In genomic region chr19:17718988-17719711, GRCh38 we compare ENCODE assay signal across 8 cellular contexts. TPM values are rescaled to one million over a fixed set of nuclear protein-coding genes. Genes with fewer than 3 reads are reported as not detected.
DNase-seq lines count a peak whose midpoint lies in the region; ATAC-seq and TF ChIP-seq lines count a peak whose summit lies in the region.

A gene with protein sequence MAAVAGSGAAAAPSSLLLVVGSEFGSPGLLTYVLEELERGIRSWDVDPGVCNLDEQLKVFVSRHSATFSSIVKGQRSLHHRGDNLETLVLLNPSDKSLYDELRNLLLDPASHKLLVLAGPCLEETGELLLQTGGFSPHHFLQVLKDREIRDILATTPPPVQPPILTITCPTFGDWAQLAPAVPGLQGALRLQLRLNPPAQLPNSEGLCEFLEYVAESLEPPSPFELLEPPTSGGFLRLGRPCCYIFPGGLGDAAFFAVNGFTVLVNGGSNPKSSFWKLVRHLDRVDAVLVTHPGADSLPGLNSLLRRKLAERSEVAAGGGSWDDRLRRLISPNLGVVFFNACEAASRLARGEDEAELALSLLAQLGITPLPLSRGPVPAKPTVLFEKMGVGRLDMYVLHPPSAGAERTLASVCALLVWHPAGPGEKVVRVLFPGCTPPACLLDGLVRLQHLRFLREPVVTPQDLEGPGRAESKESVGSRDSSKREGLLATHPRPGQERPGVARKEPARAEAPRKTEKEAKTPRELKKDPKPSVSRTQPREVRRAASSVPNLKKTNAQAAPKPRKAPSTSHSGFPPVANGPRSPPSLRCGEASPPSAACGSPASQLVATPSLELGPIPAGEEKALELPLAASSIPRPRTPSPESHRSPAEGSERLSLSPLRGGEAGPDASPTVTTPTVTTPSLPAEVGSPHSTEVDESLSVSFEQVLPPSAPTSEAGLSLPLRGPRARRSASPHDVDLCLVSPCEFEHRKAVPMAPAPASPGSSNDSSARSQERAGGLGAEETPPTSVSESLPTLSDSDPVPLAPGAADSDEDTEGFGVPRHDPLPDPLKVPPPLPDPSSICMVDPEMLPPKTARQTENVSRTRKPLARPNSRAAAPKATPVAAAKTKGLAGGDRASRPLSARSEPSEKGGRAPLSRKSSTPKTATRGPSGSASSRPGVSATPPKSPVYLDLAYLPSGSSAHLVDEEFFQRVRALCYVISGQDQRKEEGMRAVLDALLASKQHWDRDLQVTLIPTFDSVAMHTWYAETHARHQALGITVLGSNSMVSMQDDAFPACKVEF (plus strand): TSS chr19:17719480. CDS start chr19:17719503, 23 bp downstream.

- H3K36me3 ChIP-seq in Caco-2 (ENCODE audit: control insufficient read depth, insufficient read depth, low read length) (no peaks in the 10 kb centered on the region), ascending aorta (peaks cover 7 to 15% of the 10 kb centered on the region in 2 donors), hepatocyte (replicated peaks; ENCODE audit: insufficient read depth, low read depth) (no peaks in the 10 kb centered on the region)

- POLR2A ChIA-PET in Caco-2 (lab: Charles Lee): interaction anchor here (0.6 kb wide), 4 partner anchors 27 to 224 kb away, joined by 3 to 5 read pairs (median 4); no protein-coding TSS in a partner anchor

- H3K4me1 ChIP-seq in Caco-2 (peaks cover 11% of the 10 kb centered on the region), ascending aorta (peaks cover 12 to 38% of the 10 kb centered on the region in 2 donors), hepatocyte (ENCODE audit: insufficient read depth) (peaks cover 12% of the 10 kb centered on the region)

- peak within 1 kb of the TSS; percentile 84 for H3K4me3 Mint-ChIP-seq in Caco-2 (ENCODE audit: unreplicated experiment)

- peak within 1 kb of the TSS; percentile 90 for H3K27ac Mint-ChIP-seq in Caco-2 (ENCODE audit: unreplicated experiment)

- CTCF ChIA-PET in Caco-2 (lab: Charles Lee): interaction anchor here (1.3 kb wide), 1 partner anchor 48 kb away, joined by 7 read pairs; no protein-coding TSS in a partner anchor

- H3K9me3 Mint-ChIP-seq in Caco-2 (ENCODE audit: unreplicated experiment): no peaks in the 10 kb centered on the region

- BruUV-seq in Caco-2 (replicated peaks; lab: Mats Ljungman, UMichigan): no TSS peak

- 1% methylated on average over 38 of the region's 52 CpGs for WGBS in hepatocyte (ENCODE audit: low lambda C conversion rate, missing lambda C conversion rate)

- peaks cover 12% of the 10 kb centered on the region for H3K4me1 Mint-ChIP-seq in Caco-2 (ENCODE audit: low read depth, unreplicated experiment)

- TF ChIP-seq CTCF in Caco-2 (IDR thresholded peaks at IDR 0.05; ENCODE audit: insufficient read depth in 1 of 2, low read depth in 1 of 2, low read length in 1 of 2, severe bottlenecking in 1 of 2, unreplicated experiment in 1 of 2) (no peak), ascending aorta (IDR thresholded peaks at IDR 0.05) (no peak), hepatocyte (IDR thresholded peaks at IDR 0.05; ENCODE audit: poor library complexity) (no peak), retinal pigment epithelial cell (conservative IDR thresholded peaks at IDR 0.05; ENCODE audit: low read depth, low read length) (no peak)

- intact Hi-C loops in Caco-2 (cut with micrococcal nuclease; ENCODE audit: unreplicated experiment): no loop called here
- intact Hi-C loops in T-helper 2 cell treated with Interferon-gamma antibody and Interleukin-4, amounts not matched to agents 100 ng/mL and 5 ng/mL, for 36 hours (cut with micrococcal nuclease): loop anchor here (1.0 kb wide), 1 partner anchor 28 kb away; no protein-coding TSS in a partner anchor
- intact Hi-C loops in ascending aorta (cut with DNase I): loop anchor here (5.0 to 10.0 kb wide), 2 partner anchors 62 to 136 kb away; partner anchors contain the start of gene RPL18A

- H2AFZ ChIP-seq in hepatocyte: peak within 1 kb of the TSS; percentile 63

- H3K27me3 Mint-ChIP-seq in Caco-2 (ENCODE audit: insufficient read depth, unreplicated experiment): no peaks in the 10 kb centered on the region

- H3K9me3 ChIP-seq in Caco-2 (no peaks in the 10 kb centered on the region), ascending aorta (no peaks in the 10 kb centered on the region), hepatocyte (ENCODE audit: low read depth) (no peaks in the 10 kb centered on the region)

- peak within 1 kb of the TSS; percentile 90 for H3K4me3 ChIP-seq in Caco-2 (ENCODE audit: low read depth, low read length)
- peak within 1 kb of the TSS; percentile 86 to 99 for H3K4me3 ChIP-seq in ascending aorta
- H3K4me3 ChIP-seq in hepatocyte: peak within 1 kb of the TSS; percentile 99
- peak within 1 kb of the TSS; percentile 81 for H3K4me3 ChIP-seq in retinal pigment epithelial cell (ENCODE audit: low read length)

- peak within 1 kb of the TSS; percentile 50 to 81 for H3K27ac ChIP-seq in ascending aorta
- peak within 1 kb of the TSS; percentile 8 for H3K27ac ChIP-seq in hepatocyte

- H3K4me2 ChIP-seq in hepatocyte: peak within 1 kb of the TSS; percentile 98

- H3K9me2 ChIP-seq in hepatocyte (replicated peaks; ENCODE audit: insufficient read depth): no peaks in the 10 kb centered on the region

- peaks cover 13% of the 10 kb centered on the region for H3K36me3 Mint-ChIP-seq in Caco-2 (ENCODE audit: insufficient read depth, unreplicated experiment)

- ATAC-seq in GM21390 (IDR thresholded peaks at IDR 0.05; ENCODE audit: unreplicated experiment): peak; percentile 63

- peaks cover 15% of the 10 kb centered on the region for H4K20me1 ChIP-seq in hepatocyte (ENCODE audit: insufficient read depth, poor library complexity, severe bottlenecking)

- H3K79me2 ChIP-seq in hepatocyte: peaks cover 26% of the 10 kb centered on the region

- no peaks in the 10 kb centered on the region for H3K27me3 ChIP-seq in Caco-2 (replicated peaks; ENCODE audit: control insufficient read depth, insufficient read depth, low read length)
- H3K27me3 ChIP-seq in ascending aorta: no peaks in the 10 kb centered on the region
- H3K27me3 ChIP-seq in hepatocyte: no peaks in the 10 kb centered on the region

- peak; percentile 72 to 75 for DNase-seq in Caco-2
- DNase-seq in LoVo (ENCODE audit: low spot score): peak; percentile 57
- peak in 1 of 2 donors; percentile 72 for DNase-seq in ascending aorta (ENCODE audit: low spot score in 2 of 2)
- peak; percentile 84 for DNase-seq in hepatocyte (ENCODE audit: low spot score)
- DNase-seq in retinal pigment epithelial cell (ENCODE audit: low read depth): no peak
- no peak for DNase-seq in amniotic stem cell (lab: John Stamatoyannopoulos, UW)

RNA-seq across cellular contexts. Expression of the gene that starts here (rescaled TPM):
- total RNA-seq in Caco-2 (2022) (51.4 and 58.2 TPM in 2 replicates), ascending aorta (111 TPM), hepatocyte (7.7 and 9.5 TPM in 2 replicates)
- 57.1 and 59.7 TPM in 2 replicates for total RNA-seq in T-helper 2 cell treated with Interferon-gamma antibody and Interleukin-4, amounts not matched to agents 100 ng/mL and 5 ng/mL, for 36 hours
- polyA plus RNA-seq in hepatocyte: 37.1 and 52.7 TPM in 2 replicates

Comparison
In these comparisons a context has a peak if more than half of its experiments do, and no peak if none do; other contexts are left out.
1. DNase-seq: peak in Caco-2 (2 of 2), LoVo (single experiment) and hepatocyte (single experiment); none in retinal pigment epithelial cell (single experiment) and amniotic stem cell (single experiment).
2. Peak in every context shown above with its lines, with median percentiles within 50 percentile points of each other: H3K4me3 ChIP-seq.